31 cellular contexts compared by ENCODE assay signal in genomic region chr10:34386911-34387310, GRCh38.
"Had no signal": no experiment of that assay in that cellular context is flagged by ENCODE, and none has a peak within 500 bp of the region (broad histone marks: within the 10 kb centered on the region; RNA-seq: fewer than 3 reads in every experiment).

No MANE protein-coding gene starts in this region.

- H3K4me1 ChIP-seq: adrenal gland, body of pancreas had no signal

- H3K9me3 ChIP-seq: adrenal gland, body of pancreas had no signal

- DNase-seq: activated CD4-positive, alpha-beta T cell treated with anti-CD3 and anti-CD28 coated beads for 48 hours; activated CD4-positive, alpha-beta T cell treated with anti-CD3 and anti-CD28 coated beads, Interleukin-2, amount 50 U/mL, for 1 hour; activated CD4-positive, alpha-beta T cell treated with anti-CD3 and anti-CD28 coated beads, Interleukin-2, amount 50 U/mL, for 48 hours; activated CD8-positive, alpha-beta memory T cell treated with anti-CD3 and anti-CD28 coated beads for 24 hours; activated CD8-positive, alpha-beta T cell treated with anti-CD3 and anti-CD28 coated beads for 36 hours; activated effector memory CD4-positive, alpha-beta T cell treated with Interleukin-2 at 50 U/mL for 16 hours; activated naive CD4-positive, alpha-beta T cell treated with anti-CD3 and anti-CD28 coated beads for 36 hours; activated naive CD8-positive, alpha-beta T cell treated with anti-CD3 and anti-CD28 coated beads for 36 hours; activated naive CD8-positive, alpha-beta T cell treated with anti-CD3 and anti-CD28 coated beads, Interleukin-2, amount 50 U/mL, for 24 hours; activated T-cell treated with anti-CD3 and anti-CD28 coated beads, Interleukin-2, amount 50 U/mL, for 4 hours; adrenal gland; amygdala; aorta; body of pancreas; caudate nucleus; cortex of kidney; dermis blood vessel endothelial cell; effector CD4-positive, alpha-beta T cell; effector memory CD8-positive, alpha-beta T cell; foreskin fibroblast; head of caudate nucleus; T-helper 1 cell; T-helper 17 cell; T1000 had no signal

- H3K27ac Mint-ChIP-seq: activated CD8-positive, alpha-beta T cell treated with anti-CD3 and anti-CD28 coated beads for 36 hours; activated naive CD4-positive, alpha-beta T cell treated with anti-CD3 and anti-CD28 coated beads for 36 hours; activated naive CD4-positive, alpha-beta T cell treated with anti-CD3 and anti-CD28 coated beads, Interleukin-2, amount 50 U/mL, for 24 hours; activated naive CD8-positive, alpha-beta T cell treated with anti-CD3 and anti-CD28 coated beads for 36 hours; activated naive CD8-positive, alpha-beta T cell treated with anti-CD3 and anti-CD28 coated beads, Interleukin-2, amount 50 U/mL, for 24 hours; activated T-helper 17 cell treated with anti-CD3 and anti-CD28 coated beads, Interleukin-2, amount 50 U/mL, for 72 hours; effector memory CD8-positive, alpha-beta T cell; T-helper 17 cell; T-helper 2 cell treated with Interferon-gamma antibody and Interleukin-4, amounts not matched to agents 5 μg/mL and 100 μg/mL, for 36 hours had no signal

- H3K27me3 Mint-ChIP-seq: activated CD8-positive, alpha-beta T cell treated with anti-CD3 and anti-CD28 coated beads for 36 hours; activated naive CD4-positive, alpha-beta T cell treated with anti-CD3 and anti-CD28 coated beads, Interleukin-2, amount 50 U/mL, for 24 hours; activated naive CD8-positive, alpha-beta T cell treated with anti-CD3 and anti-CD28 coated beads for 36 hours; activated naive CD8-positive, alpha-beta T cell treated with anti-CD3 and anti-CD28 coated beads, Interleukin-2, amount 50 U/mL, for 24 hours; activated T-helper 17 cell treated with anti-CD3 and anti-CD28 coated beads, Interleukin-2, amount 50 U/mL, for 72 hours; effector memory CD8-positive, alpha-beta T cell had no signal

- H3K4me1 Mint-ChIP-seq: activated naive CD4-positive, alpha-beta T cell treated with anti-CD3 and anti-CD28 coated beads, Interleukin-2, amount 50 U/mL, for 24 hours; activated naive CD8-positive, alpha-beta T cell treated with anti-CD3 and anti-CD28 coated beads for 36 hours; activated naive CD8-positive, alpha-beta T cell treated with anti-CD3 and anti-CD28 coated beads, Interleukin-2, amount 50 U/mL, for 24 hours; activated T-helper 17 cell treated with anti-CD3 and anti-CD28 coated beads, Interleukin-2, amount 50 U/mL, for 72 hours had no signal

- H3K4me3 Mint-ChIP-seq: activated CD8-positive, alpha-beta T cell treated with anti-CD3 and anti-CD28 coated beads for 36 hours; activated naive CD4-positive, alpha-beta T cell treated with anti-CD3 and anti-CD28 coated beads for 36 hours; activated naive CD4-positive, alpha-beta T cell treated with anti-CD3 and anti-CD28 coated beads, Interleukin-2, amount 50 U/mL, for 24 hours; activated naive CD8-positive, alpha-beta T cell treated with anti-CD3 and anti-CD28 coated beads for 36 hours; activated naive CD8-positive, alpha-beta T cell treated with anti-CD3 and anti-CD28 coated beads, Interleukin-2, amount 50 U/mL, for 24 hours; activated T-cell treated with anti-CD3 and anti-CD28 coated beads, Interleukin-2, amount 50 U/mL, for 4 hours; activated T-helper 17 cell treated with anti-CD3 and anti-CD28 coated beads, Interleukin-2, amount 50 U/mL, for 72 hours; effector memory CD8-positive, alpha-beta T cell; T-helper 17 cell; T-helper 2 cell treated with Interferon-gamma antibody and Interleukin-4, amounts not matched to agents 5 μg/mL and 100 μg/mL, for 36 hours had no signal

- FAIRE-seq: colon, endothelial cell of umbilical vein, frontal cortex had no signal

- H3K36me3 ChIP-seq: adrenal gland had no signal

- H3K4me3 ChIP-seq: adrenal gland, body of pancreas had no signal

- H3K27me3 ChIP-seq: adrenal gland, body of pancreas had no signal

- H3K36me3 Mint-ChIP-seq: activated naive CD4-positive, alpha-beta T cell treated with anti-CD3 and anti-CD28 coated beads, Interleukin-2, amount 50 U/mL, for 24 hours; activated naive CD8-positive, alpha-beta T cell treated with anti-CD3 and anti-CD28 coated beads for 36 hours had no signal

- H3K27ac ChIP-seq: adrenal gland, body of pancreas had no signal

- H3K9me3 Mint-ChIP-seq: activated CD8-positive, alpha-beta T cell treated with anti-CD3 and anti-CD28 coated beads for 36 hours; activated naive CD4-positive, alpha-beta T cell treated with anti-CD3 and anti-CD28 coated beads for 36 hours; activated naive CD4-positive, alpha-beta T cell treated with anti-CD3 and anti-CD28 coated beads, Interleukin-2, amount 50 U/mL, for 24 hours; activated naive CD8-positive, alpha-beta T cell treated with anti-CD3 and anti-CD28 coated beads for 36 hours; activated naive CD8-positive, alpha-beta T cell treated with anti-CD3 and anti-CD28 coated beads, Interleukin-2, amount 50 U/mL, for 24 hours; activated T-cell treated with anti-CD3 and anti-CD28 coated beads, Interleukin-2, amount 50 U/mL, for 4 hours; activated T-helper 17 cell treated with anti-CD3 and anti-CD28 coated beads, Interleukin-2, amount 50 U/mL, for 72 hours; T-helper 2 cell treated with Interferon-gamma antibody and Interleukin-4, amounts not matched to agents 5 μg/mL and 100 μg/mL, for 36 hours had no signal

- ATAC-seq: activated CD8-positive, alpha-beta T cell treated with anti-CD3 and anti-CD28 coated beads for 36 hours; activated naive CD8-positive, alpha-beta T cell treated with anti-CD3 and anti-CD28 coated beads, Interleukin-2, amount 50 U/mL, for 24 hours; activated T-cell treated with anti-CD3 and anti-CD28 coated beads, Interleukin-2, amount 50 U/mL, for 4 hours; activated T-helper 17 cell treated with anti-CD3 and anti-CD28 coated beads, Interleukin-2, amount 50 U/mL, for 72 hours; body of pancreas; effector memory CD8-positive, alpha-beta T cell; esophagus mucosa; T-helper 17 cell had no signal
